ENCODE assay signal across 8 cellular contexts in genomic region chr9:126861707-126862460, GRCh38. TPM values are rescaled to one million over a fixed set of nuclear protein-coding genes. Genes with fewer than 3 reads are reported as not detected.
DNase-seq lines count a peak whose midpoint lies in the region; ATAC-seq lines count a peak whose summit lies in the region.

No MANE protein-coding gene starts in this region.

- no peaks in the 10 kb centered on the region for H3K27me3 ChIP-seq in iPS-15b (ENCODE audit: control insufficient read depth, insufficient read depth, low read length)

- no peaks in the 10 kb centered on the region for H3K9me3 ChIP-seq in iPS-15b (ENCODE audit: control insufficient read depth, insufficient read depth, low read length)

- H3K4me1 Mint-ChIP-seq in activated naive CD4-positive, alpha-beta T cell treated with anti-CD3 and anti-CD28 coated beads for 36 hours (ENCODE audit: low read depth) = peaks cover 20% of the 10 kb centered on the region
- H3K4me1 Mint-ChIP-seq in activated T-helper 1 cell treated with anti-CD3 and anti-CD28 coated beads, Interleukin-12 subunit alpha, Interleukin-12 subunit beta, Interleukin-2, Interleukin-4 antibody, amounts not matched to agents 30 ng/mL and 10 ng/mL and 1 ng/mL, durations not matched to agents 14 hours and 24 hours and 36 hours (ENCODE audit: low read depth) = peaks cover 24% of the 10 kb centered on the region

- H3K9ac ChIP-seq in iPS-15b (ENCODE audit: low read depth, low read length) = peak overlapping the region; percentile 54

- H3K4me3 Mint-ChIP-seq in activated naive CD4-positive, alpha-beta T cell treated with anti-CD3 and anti-CD28 coated beads for 36 hours = peak overlapping the region; percentile 81
- peak overlapping the region; percentile 89 for H3K4me3 Mint-ChIP-seq in activated T-helper 1 cell treated with anti-CD3 and anti-CD28 coated beads, Interleukin-12 subunit alpha, Interleukin-12 subunit beta, Interleukin-2, Interleukin-4 antibody, amounts not matched to agents 30 ng/mL and 10 ng/mL and 1 ng/mL, durations not matched to agents 14 hours and 24 hours and 36 hours

- CTCF ChIA-PET in activated naive CD4-positive, alpha-beta T cell treated with anti-CD3 and anti-CD28 coated beads for 36 hours (lab: Charles Lee) = no interaction called here

- peak overlapping the region; percentile 29 for H3K27ac Mint-ChIP-seq in activated naive CD4-positive, alpha-beta T cell treated with anti-CD3 and anti-CD28 coated beads for 36 hours
- H3K27ac Mint-ChIP-seq in activated T-helper 1 cell treated with anti-CD3 and anti-CD28 coated beads, Interleukin-12 subunit alpha, Interleukin-12 subunit beta, Interleukin-2, Interleukin-4 antibody, amounts not matched to agents 30 ng/mL and 10 ng/mL and 1 ng/mL, durations not matched to agents 14 hours and 24 hours and 36 hours = peak overlapping the region; percentile 84

- peak; percentile 24 for DNase-seq in activated naive CD4-positive, alpha-beta T cell treated with anti-CD3 and anti-CD28 coated beads for 36 hours
- no peak for DNase-seq in activated naive CD4-positive, alpha-beta T cell treated with Interleukin-2 at 50 U/mL for 16 hours
- no peak for DNase-seq in activated T-helper 1 cell treated with anti-CD3 and anti-CD28 coated beads, Interleukin-12 subunit alpha, Interleukin-12 subunit beta, Interleukin-2, Interleukin-4 antibody, amounts not matched to agents 30 ng/mL and 10 ng/mL and 1 ng/mL, durations not matched to agents 14 hours and 24 hours and 36 hours (ENCODE audit: low spot score)
- DNase-seq in substantia nigra (lab: John Stamatoyannopoulos, UW) (no peak), D341Med (ENCODE audit: low spot score) (no peak), 8988T (no peak)

- no peaks in the 10 kb centered on the region for H3K9me3 Mint-ChIP-seq in activated naive CD4-positive, alpha-beta T cell treated with anti-CD3 and anti-CD28 coated beads for 36 hours
- H3K9me3 Mint-ChIP-seq in activated T-helper 1 cell treated with anti-CD3 and anti-CD28 coated beads, Interleukin-12 subunit alpha, Interleukin-12 subunit beta, Interleukin-2, Interleukin-4 antibody, amounts not matched to agents 30 ng/mL and 10 ng/mL and 1 ng/mL, durations not matched to agents 14 hours and 24 hours and 36 hours = no peaks in the 10 kb centered on the region

- no peaks in the 10 kb centered on the region for H3K27me3 Mint-ChIP-seq in activated naive CD4-positive, alpha-beta T cell treated with anti-CD3 and anti-CD28 coated beads for 36 hours (ENCODE audit: low read depth)
- H3K27me3 Mint-ChIP-seq in activated T-helper 1 cell treated with anti-CD3 and anti-CD28 coated beads, Interleukin-12 subunit alpha, Interleukin-12 subunit beta, Interleukin-2, Interleukin-4 antibody, amounts not matched to agents 30 ng/mL and 10 ng/mL and 1 ng/mL, durations not matched to agents 14 hours and 24 hours and 36 hours (ENCODE audit: insufficient read depth) = peaks cover 6% of the 10 kb centered on the region

- peaks cover 1% of the 10 kb centered on the region for H3K36me3 Mint-ChIP-seq in activated naive CD4-positive, alpha-beta T cell treated with anti-CD3 and anti-CD28 coated beads for 36 hours (ENCODE audit: low read depth)
- peaks cover 12% of the 10 kb centered on the region for H3K36me3 Mint-ChIP-seq in activated T-helper 1 cell treated with anti-CD3 and anti-CD28 coated beads, Interleukin-12 subunit alpha, Interleukin-12 subunit beta, Interleukin-2, Interleukin-4 antibody, amounts not matched to agents 30 ng/mL and 10 ng/mL and 1 ng/mL, durations not matched to agents 14 hours and 24 hours and 36 hours (ENCODE audit: low read depth)

- H3K36me3 ChIP-seq in iPS-15b (ENCODE audit: control insufficient read depth, insufficient read depth, low read length) = peaks cover 2% of the 10 kb centered on the region

- peak overlapping the region; percentile 79 for H3K27ac ChIP-seq in substantia nigra (ENCODE audit: low read depth, low read length, poor library complexity, severe bottlenecking)

- no peak for ATAC-seq in GM19035 (IDR thresholded peaks at IDR 0.05; ENCODE audit: unreplicated experiment)

- H3K4me3 ChIP-seq in iPS-15b (ENCODE audit: low read depth, low read length) = peak overlapping the region; percentile 80

- intact Hi-C loops in activated naive CD4-positive, alpha-beta T cell treated with anti-CD3 and anti-CD28 coated beads for 36 hours (cut with micrococcal nuclease) = loop anchor here (2.0 kb wide), 2 partner anchors 53 to 57 kb away; partner anchors contain the start of genes RALGPS1 and ZBTB43
- intact Hi-C loops in activated T-helper 1 cell treated with anti-CD3 and anti-CD28 coated beads, Interleukin-12 subunit alpha, Interleukin-12 subunit beta, Interleukin-2, Interleukin-4 antibody, amounts not matched to agents 30 ng/mL and 10 ng/mL and 1 ng/mL, durations not matched to agents 14 hours and 24 hours and 36 hours (cut with micrococcal nuclease) = loop anchor here (2.0 kb wide), 2 partner anchors 57 to 139 kb away; partner anchors contain the start of gene ZBTB43

- H3K4me1 ChIP-seq in iPS-15b (ENCODE audit: control insufficient read depth, insufficient read depth, low read length) = peaks cover 20% of the 10 kb centered on the region

RNA-seq across cellular contexts. Expression of gene ZBTB34, which starts 1.4 kb away (rescaled TPM):
- total RNA-seq in activated naive CD4-positive, alpha-beta T cell treated with anti-CD3 and anti-CD28 coated beads for 36 hours = 1 to 10 TPM; 4.2 to 4.6 TPM
- total RNA-seq in activated T-helper 1 cell treated with anti-CD3 and anti-CD28 coated beads, Interleukin-12 subunit alpha, Interleukin-12 subunit beta, Interleukin-2, Interleukin-4 antibody, amounts not matched to agents 30 ng/mL and 10 ng/mL and 1 ng/mL, durations not matched to agents 14 hours and 24 hours and 36 hours = 7.5 and 8.5 TPM in 2 replicates

RNA-seq across cellular contexts. Expression of gene RALGPS1, which starts 52.7 kb away (rescaled TPM):
- total RNA-seq in activated naive CD4-positive, alpha-beta T cell treated with anti-CD3 and anti-CD28 coated beads for 36 hours = 1 to 10 TPM; 2.1 to 2.4 TPM
- total RNA-seq in activated T-helper 1 cell treated with anti-CD3 and anti-CD28 coated beads, Interleukin-12 subunit alpha, Interleukin-12 subunit beta, Interleukin-2, Interleukin-4 antibody, amounts not matched to agents 30 ng/mL and 10 ng/mL and 1 ng/mL, durations not matched to agents 14 hours and 24 hours and 36 hours = 1.4 and 1.8 TPM in 2 replicates

RNA-seq across cellular contexts. Expression of gene ZBTB43, which starts 57.0 kb away (rescaled TPM):
- total RNA-seq in activated naive CD4-positive, alpha-beta T cell treated with anti-CD3 and anti-CD28 coated beads for 36 hours = 10 to 100 TPM; 20.9 to 25.9 TPM
- total RNA-seq in activated T-helper 1 cell treated with anti-CD3 and anti-CD28 coated beads, Interleukin-12 subunit alpha, Interleukin-12 subunit beta, Interleukin-2, Interleukin-4 antibody, amounts not matched to agents 30 ng/mL and 10 ng/mL and 1 ng/mL, durations not matched to agents 14 hours and 24 hours and 36 hours = 11.6 and 21.2 TPM in 2 replicates
